In genomic region chr3:175732053-175732452, GRCh38 we compare ENCODE assay signal across 12 cellular contexts.
DNase-seq lines count a peak whose midpoint lies in the region; ATAC-seq, FAIRE-seq and TF ChIP-seq lines count a peak whose summit lies in the region.
"Had no signal": no experiment of that assay in that cellular context is flagged by ENCODE, and none has a peak within 500 bp of the region (broad histone marks: within the 10 kb centered on the region; RNA-seq: fewer than 3 reads in every experiment).

No MANE protein-coding gene starts in this region.

- H3K4me3 ChIP-seq in HepG2 (replicated peaks in 1 of 3; ENCODE audit: insufficient read depth in 1 of 3, low read depth in 2 of 3, low read length in 3 of 3) (no peak overlapping the region), right lobe of liver (no peak overlapping the region), IMR-90 (ENCODE audit: insufficient read depth, low read depth, low read length) (no peak overlapping the region)

- H2BK20ac ChIP-seq in IMR-90 (ENCODE audit: low read depth, low read length): no peak overlapping the region

- no peak for TF ChIP-seq POLR2A in HepG2 (IDR thresholded peaks at IDR 0.05; ENCODE audit: insufficient read depth in 1 of 2, low read depth in 2 of 2, low read length in 2 of 2)
- TF ChIP-seq POLR2A in right lobe of liver (IDR thresholded peaks at IDR 0.05): no peak
- TF ChIP-seq POLR2A in IMR-90 (IDR thresholded peaks at IDR 0.05; ENCODE audit: low read depth, low read length): no peak

- H3K9me3 ChIP-seq in HepG2 (ENCODE audit: low read length) (peaks cover 64% of the 10 kb centered on the region), right lobe of liver (no peaks in the 10 kb centered on the region), IMR-90 (ENCODE audit: control insufficient read depth, insufficient read depth, low read length) (no peaks in the 10 kb centered on the region)

- H2AK9ac ChIP-seq in IMR-90 (replicated peaks; ENCODE audit: low read depth, low read length, poor library complexity): no peak overlapping the region

- no peak for ATAC-seq in HepG2
- ATAC-seq in right lobe of liver: no peak
- ATAC-seq in IMR-90 (ENCODE audit: low read depth): no peak
- ATAC-seq in HG03175 (IDR thresholded peaks at IDR 0.05; ENCODE audit: unreplicated experiment): no peak
- no peak for ATAC-seq in GM18498 (IDR thresholded peaks at IDR 0.05; ENCODE audit: unreplicated experiment)

- TF ChIP-seq EP300 in HepG2 (IDR thresholded peaks at IDR 0.05; ENCODE audit: low read depth in 2 of 2, low read length in 2 of 2) (no peak), HepG2 (CRISPR knock-in tag; IDR thresholded peaks at IDR 0.05; ENCODE audit: borderline replicate concordance) (no peak)

- H2AK5ac ChIP-seq in IMR-90 (ENCODE audit: low read depth, low read length): no peak overlapping the region

- H3K4me1 ChIP-seq in HepG2 (ENCODE audit: insufficient read depth, low read length) (no peaks in the 10 kb centered on the region), right lobe of liver (no peaks in the 10 kb centered on the region), IMR-90 (ENCODE audit: control insufficient read depth, insufficient read depth, low read length) (no peaks in the 10 kb centered on the region)

- dilution Hi-C loops in IMR-90 (cut with HindIII; ENCODE audit: low sequenced_read_pairs, unreplicated experiment): no loop called here

- 7% methylated on average over 2 of the region's 2 CpGs for WGBS in HepG2 (ENCODE audit: low lambda C conversion rate)
- 87% methylated on average over 2 of the region's 2 CpGs for WGBS in right lobe of liver (ENCODE audit: insufficient coverage, low coverage, low lambda C conversion rate, missing lambda C conversion rate)
- no CpG with 5 or more reads among the region's 2 CpGs for WGBS in IMR-90 (ENCODE audit: extremely low coverage in 2 of 2, insufficient read length in 1 of 2), 2 experiments

- intact Hi-C loops in HepG2 (cut with micrococcal nuclease; ENCODE audit: unreplicated experiment) (no loop called here), right lobe of liver (cut with DNase I) (no loop called here), IMR-90 (cut with micrococcal nuclease) (no loop called here)

- CTCF ChIA-PET in HepG2 (lab: Yijun Ruan, JAX; ENCODE audit: low intra/inter-chr PET ratio, low total read pairs) (no interaction called here), IMR-90 (lab: Yijun Ruan, JAX) (interaction anchor here (0.6 kb wide), 1 partner anchor 250 kb away, joined by 3 read pairs; no protein-coding TSS in a partner anchor)

- H3K4me2 ChIP-seq in HepG2 (ENCODE audit: low read depth, low read length): no peak overlapping the region
- H3K4me2 ChIP-seq in IMR-90 (ENCODE audit: low read depth, low read length): no peak overlapping the region

- H3K9ac ChIP-seq in HepG2 (ENCODE audit: insufficient read depth, low read depth, low read length): no peak overlapping the region
- no peak overlapping the region for H3K9ac ChIP-seq in IMR-90 (ENCODE audit: low read depth, low read length)

- no peak overlapping the region for H3K56ac ChIP-seq in IMR-90 (ENCODE audit: extremely low read depth, insufficient read depth, low read length)

- H3K14ac ChIP-seq in IMR-90 (replicated peaks; ENCODE audit: low read depth, low read length): no peak overlapping the region

- FAIRE-seq in HepG2 (lab: Jason Lieb, UNC): no peak
- FAIRE-seq: H54 had no signal

- no peaks in the 10 kb centered on the region for H3K9me1 ChIP-seq in IMR-90 (ENCODE audit: insufficient read depth, low read length)

- TF ChIP-seq RAD21 in HepG2 (CRISPR knock-in tag; IDR thresholded peaks at IDR 0.05) (no peak), IMR-90 (IDR thresholded peaks at IDR 0.05; ENCODE audit: low read length) (no peak)

- H3K36me3 ChIP-seq in HepG2 (replicated peaks in 1 of 2; ENCODE audit: control insufficient read depth in 1 of 2, insufficient read depth in 2 of 2, low read length in 2 of 2) (no peaks in the 10 kb centered on the region), right lobe of liver (no peaks in the 10 kb centered on the region), IMR-90 (ENCODE audit: control insufficient read depth, insufficient read depth, low read length) (no peaks in the 10 kb centered on the region)

- H4K5ac ChIP-seq in IMR-90 (ENCODE audit: low read depth, low read length): no peak overlapping the region

- H4K20me1 ChIP-seq in HepG2 (ENCODE audit: insufficient read depth, low read length) (no peaks in the 10 kb centered on the region), IMR-90 (ENCODE audit: insufficient read depth, low read length) (no peaks in the 10 kb centered on the region)

- H3K27me3 ChIP-seq in HepG2 (ENCODE audit: control insufficient read depth in 1 of 2, insufficient read depth in 2 of 2, low read length in 2 of 2): no peaks in the 10 kb centered on the region
- H3K27me3 ChIP-seq in right lobe of liver: no peaks in the 10 kb centered on the region
- H3K27me3 ChIP-seq in IMR-90 (ENCODE audit: control insufficient read depth, insufficient read depth, low read length): no peaks in the 10 kb centered on the region

- POLR2A ChIA-PET in HepG2 (lab: Yijun Ruan, JAX): no interaction called here
- POLR2A ChIA-PET in IMR-90 (lab: Charles Lee; ENCODE audit: unreplicated experiment): no interaction called here

- H3K27ac ChIP-seq in HepG2 (ENCODE audit: extremely low read length, insufficient read depth, low read length) (no peak overlapping the region), right lobe of liver (no peak overlapping the region), IMR-90 (ENCODE audit: insufficient read depth, low read length) (no peak overlapping the region)

- in situ Hi-C loops in HepG2 (cut with HindIII; ENCODE audit: extremely low pct_ligation_motif_present, low pct_unique_long_range_greater_than_20kb): no loop called here
- in situ Hi-C loops in IMR-90 (cut with MboI; ENCODE audit: low sequenced_read_pairs): no loop called here

- no peak for DNase-seq in HepG2 (ENCODE audit: low spot score)
- DNase-seq in right lobe of liver: no peak
- no peak for DNase-seq in IMR-90
- peak; percentile 21 for DNase-seq in NCI-H69 (lab: John Stamatoyannopoulos, UW)
- no peak for DNase-seq in HPDE6-E6E7 (ENCODE audit: extremely low spot score)
- DNase-seq: CD8-positive, alpha-beta memory T cell; DMS53; GF-D8; KG1 had no signal

- no peak overlapping the region for H2BK5ac ChIP-seq in IMR-90 (ENCODE audit: low read depth, low read length, poor library complexity, severe bottlenecking)

- H3K18ac ChIP-seq in IMR-90 (ENCODE audit: low read depth, low read length): no peak overlapping the region

- no peak overlapping the region for H2BK15ac ChIP-seq in IMR-90 (ENCODE audit: low read depth, low read length)

- BruUV-seq in HepG2 (replicated peaks; lab: Mats Ljungman, UMichigan): no TSS peak
- no TSS peak for BruUV-seq in IMR-90 (replicated peaks; lab: Mats Ljungman, UMichigan)

- no peaks in the 10 kb centered on the region for H3K79me2 ChIP-seq in HepG2 (ENCODE audit: insufficient read depth, low read length)

- no peaks in the 10 kb centered on the region for H3K79me1 ChIP-seq in IMR-90 (ENCODE audit: low read depth in 1 of 2, low read length in 2 of 2)

- H2AFZ ChIP-seq in HepG2 (ENCODE audit: low read length) (no peak overlapping the region), IMR-90 (replicated peaks; ENCODE audit: low read length, poor library complexity) (no peak overlapping the region)

- no peak overlapping the region for H4K8ac ChIP-seq in IMR-90 (ENCODE audit: low read depth in 2 of 2, low read length in 2 of 2)

- no peak overlapping the region for H2BK120ac ChIP-seq in IMR-90 (ENCODE audit: low read depth, low read length)

- no peak overlapping the region for H4K91ac ChIP-seq in IMR-90 (ENCODE audit: insufficient read depth, low read depth, low read length)

- H3K4ac ChIP-seq in IMR-90 (ENCODE audit: low read depth, low read length): no peak overlapping the region

- no peak overlapping the region for H3K23ac ChIP-seq in IMR-90 (ENCODE audit: low read depth, low read length)

- no peak for TF ChIP-seq CTCF in HepG2 (CRISPR knock-in tag; IDR thresholded peaks at IDR 0.05)
- TF ChIP-seq CTCF in right lobe of liver (IDR thresholded peaks at IDR 0.05): no peak
- TF ChIP-seq CTCF in IMR-90 (conservative IDR thresholded peaks at IDR 0.05; ENCODE audit: low read depth, low read length): no peak

TF ChIP-seq in HepG2, 621 proteins besides CTCF, POLR2A, EP300 and RAD21:
- TF ChIP-seq CEBPB (IDR thresholded peaks at IDR 0.05; ENCODE audit: borderline replicate concordance, low read depth, low read length) (peak; percentile 77), ZNF678 (CRISPR knock-in tag; IDR thresholded peaks at IDR 0.05) (no peak), NAIF1 (CRISPR knock-in tag; IDR thresholded peaks at IDR 0.05; ENCODE audit: borderline replicate concordance) (no peak), ZFP36L2 (CRISPR knock-in tag; IDR thresholded peaks at IDR 0.05) (no peak)
TF ChIP-seq in HepG2: peak in this region for 1.

TF ChIP-seq in IMR-90, 13 proteins besides CTCF, POLR2A, EP300 and RAD21:
- TF ChIP-seq USF2 (IDR thresholded peaks at IDR 0.05; ENCODE audit: low read depth, low read length) (no peak), CEBPB (IDR thresholded peaks at IDR 0.05; ENCODE audit: low read depth, low read length) (peak; percentile 95), SMC3 (IDR thresholded peaks at IDR 0.05; ENCODE audit: low read depth, low read length) (no peak)
TF ChIP-seq in IMR-90: peak in this region for 1.
